ENCODE assay signal across 18 cellular contexts in the genomic region with DNA sequence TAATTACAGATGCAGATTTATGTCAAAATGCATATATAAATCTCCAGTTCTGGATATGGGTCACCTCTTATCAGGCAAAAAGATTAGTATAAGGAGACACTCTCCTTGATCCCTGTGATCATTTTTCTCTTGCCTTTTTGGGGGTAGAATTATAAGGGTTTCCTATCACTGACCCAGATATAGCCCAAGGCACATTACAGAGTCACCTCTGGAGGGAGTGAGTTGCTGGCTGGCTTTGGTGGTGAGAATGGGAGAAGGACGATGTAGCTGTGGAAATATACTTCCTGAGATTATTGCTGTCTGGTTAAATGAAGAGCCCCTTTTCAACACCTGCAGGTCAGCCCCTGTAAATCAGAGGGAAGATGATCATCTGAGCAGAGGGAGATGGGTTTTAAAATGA.
"Had no signal": no experiment of that assay in that cellular context is flagged by ENCODE, and none has a peak within 500 bp of the region (broad histone marks: within the 10 kb centered on the region; RNA-seq: fewer than 3 reads in every experiment).

No MANE protein-coding gene starts in this region.

- ATAC-seq: left lung; naive thymus-derived CD8-positive, alpha-beta T cell; stimulated activated naive B cell treated with anti-CD40 and anti-IgM and Interleukin-4, amounts not matched to agents 10 μg/mL and 1 μg/mL and 100 μg/mL, for 72 hours; stimulated activated naive CD8-positive, alpha-beta T cell treated with anti-CD3 and anti-CD28 coated beads, Interleukin-15, amount 100 ng/mL, for 72 hours had no signal

- H3K9me3 ChIP-seq: colonic mucosa, left lung, sigmoid colon, testis, tibial nerve had no signal

- H3K27ac ChIP-seq: colonic mucosa, left lung, sigmoid colon, skin epidermis, testis, tibial nerve had no signal

- H3K4me3 Mint-ChIP-seq: naive thymus-derived CD8-positive, alpha-beta T cell; neural crest cell; stimulated activated naive B cell treated with anti-CD40 and anti-IgM and Interleukin-4, amounts not matched to agents 10 μg/mL and 1 μg/mL and 100 μg/mL, for 72 hours; stimulated activated naive CD8-positive, alpha-beta T cell treated with anti-CD3 and anti-CD28 coated beads, Interleukin-15, amount 100 ng/mL, for 72 hours had no signal

- H3K9me3 Mint-ChIP-seq: naive thymus-derived CD8-positive, alpha-beta T cell; neural crest cell; stimulated activated naive B cell treated with anti-CD40 and anti-IgM and Interleukin-4, amounts not matched to agents 10 μg/mL and 1 μg/mL and 100 μg/mL, for 72 hours; stimulated activated naive CD8-positive, alpha-beta T cell treated with anti-CD3 and anti-CD28 coated beads, Interleukin-15, amount 100 ng/mL, for 72 hours had no signal

- DNase-seq: colonic mucosa; dermis blood vessel endothelial cell; foreskin melanocyte; hypothalamus; left lung; mesenchymal stem cell; naive thymus-derived CD8-positive, alpha-beta T cell; posterior cingulate gyrus; sigmoid colon; stimulated activated CD4-positive, alpha-beta T cell treated with anti-CD3 and anti-CD28 coated beads, Interleukin-2, amount 100 ng/mL, for 24 hours; stimulated activated CD4-positive, alpha-beta T cell treated with anti-CD3 and anti-CD28 coated beads, Interleukin-4, amount 100 ng/mL, for 4 hours; stimulated activated naive B cell treated with anti-CD40 and anti-IgM and Interleukin-4, amounts not matched to agents 10 μg/mL and 1 μg/mL and 100 μg/mL, for 72 hours; stimulated activated naive CD8-positive, alpha-beta T cell treated with anti-CD3 and anti-CD28 coated beads, Interleukin-15, amount 100 ng/mL, for 72 hours; testis had no signal

- H3K36me3 Mint-ChIP-seq: naive thymus-derived CD8-positive, alpha-beta T cell; stimulated activated naive B cell treated with anti-CD40 and anti-IgM and Interleukin-4, amounts not matched to agents 10 μg/mL and 1 μg/mL and 100 μg/mL, for 72 hours had no signal

- H3K27ac Mint-ChIP-seq: naive thymus-derived CD8-positive, alpha-beta T cell; stimulated activated naive B cell treated with anti-CD40 and anti-IgM and Interleukin-4, amounts not matched to agents 10 μg/mL and 1 μg/mL and 100 μg/mL, for 72 hours; stimulated activated naive CD8-positive, alpha-beta T cell treated with anti-CD3 and anti-CD28 coated beads, Interleukin-15, amount 100 ng/mL, for 72 hours had no signal

- H3K4me3 ChIP-seq: colonic mucosa, left lung, lung, sigmoid colon, skin epidermis, testis, tibial nerve had no signal

- H3K36me3 ChIP-seq: colonic mucosa, left lung, sigmoid colon, tibial nerve had no signal

- H3K4me1 Mint-ChIP-seq: neural crest cell; stimulated activated naive B cell treated with anti-CD40 and anti-IgM and Interleukin-4, amounts not matched to agents 10 μg/mL and 1 μg/mL and 100 μg/mL, for 72 hours; stimulated activated naive CD8-positive, alpha-beta T cell treated with anti-CD3 and anti-CD28 coated beads, Interleukin-15, amount 100 ng/mL, for 72 hours had no signal

- H3K4me1 ChIP-seq: colonic mucosa, left lung, testis, tibial nerve had no signal

- H3K27me3 ChIP-seq: colonic mucosa, sigmoid colon, testis had no signal
